In genomic region chr11:12134239-12134590, GRCh38 we compare ENCODE assay signal across 14 cellular contexts. TPM values are rescaled to one million over a fixed set of nuclear protein-coding genes. Genes with fewer than 3 reads are reported as not detected.
DNase-seq lines count a peak whose midpoint lies in the region; ATAC-seq lines count a peak whose summit lies in the region.
"Had no signal": no experiment of that assay in that cellular context is flagged by ENCODE, and none has a peak within 500 bp of the region (broad histone marks: within the 10 kb centered on the region; RNA-seq: fewer than 3 reads in every experiment).

No MANE protein-coding gene starts in this region.

- H3K27me3 Mint-ChIP-seq in CD4-positive, alpha-beta memory T cell, result no peaks in the 10 kb centered on the region
- H3K27me3 Mint-ChIP-seq in activated T-helper 17 cell treated with anti-CD3 and anti-CD28 coated beads, Interleukin-2, amount 50 U/mL, for 72 hours, result no peaks in the 10 kb centered on the region
- no peaks in the 10 kb centered on the region for H3K27me3 Mint-ChIP-seq in naive thymus-derived CD8-positive, alpha-beta T cell

- peak; percentile 20 for ATAC-seq in activated T-helper 17 cell treated with anti-CD3 and anti-CD28 coated beads, Interleukin-2, amount 50 U/mL, for 72 hours (replicated peaks)
- peak; percentile 43 to 68 for ATAC-seq in naive thymus-derived CD8-positive, alpha-beta T cell

- no peaks in the 10 kb centered on the region for H3K36me3 ChIP-seq in CD4-positive, alpha-beta memory T cell (ENCODE audit: insufficient read depth, low read length)
- H3K36me3 ChIP-seq in KOPT-K1 (ENCODE audit: insufficient read depth, low read length) (no peaks in the 10 kb centered on the region), neuronal stem cell (replicated peaks in 1 of 2; ENCODE audit: control insufficient read depth in 2 of 2, insufficient read depth in 2 of 2, low read length in 2 of 2) (no peaks in the 10 kb centered on the region)

- no peak overlapping the region for H3K4me2 ChIP-seq in neuronal stem cell (ENCODE audit: insufficient read depth, low read length, poor library complexity, severe bottlenecking)

- CTCF ChIA-PET in CD4-positive, alpha-beta memory T cell (lab: Charles Lee; ENCODE audit: partially characterized antibody), result interaction anchor here (0.6 to 2.8 kb wide), 6 partner anchors 24 to 147 kb away, joined by 3 to 10 read pairs (median 3); no protein-coding TSS in a partner anchor

- H3K9me3 Mint-ChIP-seq in CD4-positive, alpha-beta memory T cell, result peaks cover 0 to 2% (median 0%) of the 10 kb centered on the region in 8 donors
- no peaks in the 10 kb centered on the region for H3K9me3 Mint-ChIP-seq in activated T-helper 17 cell treated with anti-CD3 and anti-CD28 coated beads, Interleukin-2, amount 50 U/mL, for 72 hours
- H3K9me3 Mint-ChIP-seq in naive thymus-derived CD8-positive, alpha-beta T cell, result no peaks in the 10 kb centered on the region

- H2BK12ac ChIP-seq in neuronal stem cell (ENCODE audit: low read length), result no peak overlapping the region

- no peaks in the 10 kb centered on the region for H3K79me1 ChIP-seq in neuronal stem cell (ENCODE audit: low read depth, low read length)

- peaks cover 2 to 4% of the 10 kb centered on the region in 2 donors for H3K36me3 Mint-ChIP-seq in CD4-positive, alpha-beta memory T cell
- peaks cover 4% of the 10 kb centered on the region for H3K36me3 Mint-ChIP-seq in activated T-helper 17 cell treated with anti-CD3 and anti-CD28 coated beads, Interleukin-2, amount 50 U/mL, for 72 hours (ENCODE audit: low read depth)
- H3K36me3 Mint-ChIP-seq in naive thymus-derived CD8-positive, alpha-beta T cell, result no peaks in the 10 kb centered on the region

- H3K9ac ChIP-seq in neuronal stem cell (ENCODE audit: low read depth, low read length, poor library complexity), result no peak overlapping the region

- peaks cover 13% of the 10 kb centered on the region for H3K4me1 ChIP-seq in CD4-positive, alpha-beta memory T cell (ENCODE audit: insufficient read depth, low read length)
- peaks cover 6 to 9% of the 10 kb centered on the region in 2 donors for H3K4me1 ChIP-seq in neuronal stem cell (ENCODE audit: control insufficient read depth in 2 of 2, insufficient read depth in 1 of 2, low read depth in 1 of 2, low read length in 2 of 2)

- H3K27me3 ChIP-seq in CD4-positive, alpha-beta memory T cell (ENCODE audit: insufficient read depth, low read length), result no peaks in the 10 kb centered on the region
- peaks cover 0 to 2% (median 0%) of the 10 kb centered on the region in 3 experiments for H3K27me3 ChIP-seq in neuronal stem cell (ENCODE audit: control insufficient read depth in 3 of 3, insufficient read depth in 3 of 3, low read depth in 1 of 3, low read length in 3 of 3)

- no peak for DNase-seq in CD4-positive, alpha-beta memory T cell
- DNase-seq in naive thymus-derived CD8-positive, alpha-beta T cell, result no peak
- DNase-seq in NCI-H2227 treated with DMSO at 0.1 percent for 48 hours (lab: John Stamatoyannopoulos, UW), result no peak
- no peak for DNase-seq in neuronal stem cell (ENCODE audit: low spot score)
- DNase-seq in dedifferentiated amniotic fluid mesenchymal stem cell (ENCODE audit: extremely low spot score), result no peak
- DNase-seq: activated gamma-delta T cell treated with Interleukin-2 at 50 U/mL for 16 hours; DMS53; effector CD8-positive, alpha-beta T cell; mammary epithelial cell; NCI-H1417; NK-92 treated with Interleukin-12 subunit alpha and Interleukin-12 subunit beta, amount 100 ng/mL, for 24 hours; T1000 had no signal

- H4K91ac ChIP-seq in neuronal stem cell (ENCODE audit: low read depth, low read length, poor library complexity), result no peak overlapping the region

- no peak overlapping the region for H2BK15ac ChIP-seq in neuronal stem cell (ENCODE audit: low read length)

- no peak overlapping the region for H2AFZ ChIP-seq in neuronal stem cell (ENCODE audit: low read length)

- no peak overlapping the region for H3K18ac ChIP-seq in neuronal stem cell (ENCODE audit: low read length)

- no peak overlapping the region for H3K4me3 ChIP-seq in CD4-positive, alpha-beta memory T cell (ENCODE audit: low read length in 2 of 2)
- no peak overlapping the region for H3K4me3 ChIP-seq in neuronal stem cell (ENCODE audit: low read length in 2 of 2)

- no peak overlapping the region for H2BK120ac ChIP-seq in neuronal stem cell (ENCODE audit: low read depth, low read length)

- H4K8ac ChIP-seq in neuronal stem cell (ENCODE audit: low read depth, low read length), result no peak overlapping the region

- WGBS in neuronal stem cell (ENCODE audit: extremely low coverage in 2 of 2, insufficient read length in 2 of 2, insufficient replicate concordance in 1 of 2), 2 donors, result no CpG with 5 or more reads among the region's 4 CpGs

- peaks cover 23 to 35% (median 28%) of the 10 kb centered on the region in 4 donors for H3K4me1 Mint-ChIP-seq in CD4-positive, alpha-beta memory T cell
- H3K4me1 Mint-ChIP-seq in activated T-helper 17 cell treated with anti-CD3 and anti-CD28 coated beads, Interleukin-2, amount 50 U/mL, for 72 hours, result peaks cover 26% of the 10 kb centered on the region
- H3K4me1 Mint-ChIP-seq in naive thymus-derived CD8-positive, alpha-beta T cell, result peaks cover 12 to 19% (median 17%) of the 10 kb centered on the region in 4 donors

- H3K4me3 Mint-ChIP-seq in CD4-positive, alpha-beta memory T cell, result peak overlapping the region; percentile 29 to 84 (median 52)
- peak overlapping the region; percentile 62 for H3K4me3 Mint-ChIP-seq in activated T-helper 17 cell treated with anti-CD3 and anti-CD28 coated beads, Interleukin-2, amount 50 U/mL, for 72 hours
- H3K4me3 Mint-ChIP-seq in naive thymus-derived CD8-positive, alpha-beta T cell, result peak overlapping the region; percentile 9 to 75 (median 45)

- peak overlapping the region; percentile 67 to 84 (median 75) for H3K27ac Mint-ChIP-seq in CD4-positive, alpha-beta memory T cell
- peak overlapping the region; percentile 54 for H3K27ac Mint-ChIP-seq in activated T-helper 17 cell treated with anti-CD3 and anti-CD28 coated beads, Interleukin-2, amount 50 U/mL, for 72 hours
- H3K27ac Mint-ChIP-seq in naive thymus-derived CD8-positive, alpha-beta T cell, result peak overlapping the region in 9 of 10 donors; percentile 2 to 91 (median 52)

- H3K27ac ChIP-seq in CD4-positive, alpha-beta memory T cell (ENCODE audit: low read depth, low read length), result no peak overlapping the region
- H3K27ac ChIP-seq in KOPT-K1 (ENCODE audit: low read depth, low read length, poor library complexity, severe bottlenecking), result peak overlapping the region; percentile 47
- no peak overlapping the region for H3K27ac ChIP-seq in neuronal stem cell (replicated peaks; ENCODE audit: low read length)

- no peak overlapping the region for H3K14ac ChIP-seq in neuronal stem cell (ENCODE audit: low read length)

- no peak overlapping the region for H3K4ac ChIP-seq in neuronal stem cell (ENCODE audit: low read length)

- POLR2A ChIA-PET in CD4-positive, alpha-beta memory T cell (lab: Charles Lee; ENCODE audit: partially characterized antibody), result interaction anchor here (2.4 to 2.5 kb wide), 2 partner anchors 9 to 90 kb away, joined by 6 to 11 read pairs; no protein-coding TSS in a partner anchor
- POLR2A ChIA-PET in naive thymus-derived CD8-positive, alpha-beta T cell (lab: Charles Lee), result interaction anchor here (1.1 kb wide), 1 partner anchor 91 kb away, joined by 3 read pairs; no protein-coding TSS in a partner anchor

- no peak overlapping the region for H2BK5ac ChIP-seq in neuronal stem cell (ENCODE audit: low read length)

- no peak overlapping the region for H3K23ac ChIP-seq in neuronal stem cell (ENCODE audit: low read depth, low read length, poor library complexity)

- no peak overlapping the region for H2AK5ac ChIP-seq in neuronal stem cell (ENCODE audit: low read depth, low read length)

- H3K9me3 ChIP-seq in CD4-positive, alpha-beta memory T cell (ENCODE audit: control insufficient read depth in 1 of 2, low read length in 2 of 2), result no peaks in the 10 kb centered on the region
- no peaks in the 10 kb centered on the region for H3K9me3 ChIP-seq in KOPT-K1 (ENCODE audit: insufficient read depth, low read length, poor library complexity, severe bottlenecking)
- no peaks in the 10 kb centered on the region for H3K9me3 ChIP-seq in neuronal stem cell (replicated peaks in 1 of 2; ENCODE audit: control insufficient read depth in 2 of 2, insufficient read depth in 1 of 2, low read depth in 1 of 2, low read length in 2 of 2)

- intact Hi-C loops in CD4-positive, alpha-beta memory T cell (cut with micrococcal nuclease), result no loop called here

RNA-seq across cellular contexts. Expression of gene MICAL2, which starts 23.8 kb away (rescaled TPM):
- total RNA-seq in CD4-positive, alpha-beta memory T cell, result 10 to 100 TPM; 33.3 to 38.8 TPM
- polyA plus RNA-seq in CD4-positive, alpha-beta memory T cell, result 10 to 100 TPM; 10.9 to 23.1 TPM
- 100 to 1,000 TPM; 127 to 253 TPM for total RNA-seq in activated T-helper 17 cell treated with anti-CD3 and anti-CD28 coated beads, Interleukin-2, amount 50 U/mL, for 72 hours
- total RNA-seq in naive thymus-derived CD8-positive, alpha-beta T cell, result 1 to 10 TPM; 5.0 to 7.0 TPM
- polyA plus RNA-seq in naive thymus-derived CD8-positive, alpha-beta T cell, result 10 to 100 TPM in 1 of 3 donors, 1 to 10 TPM in 2; 2.3 to 12.3 (median 2.8) TPM
- polyA plus RNA-seq in neuronal stem cell (2013, experiment 1 of 2), result 0.36 TPM
- polyA plus RNA-seq in neuronal stem cell (2013, experiment 2 of 2), result 0.26 TPM

Comparison
In these comparisons a context has a peak if more than half of its experiments do, and no peak if none do; other contexts are left out.
1. RNA of gene MICAL2, which starts 23.8 kb away (total RNA-seq): 127 to 253 TPM in activated T-helper 17 cell treated with anti-CD3 and anti-CD28 coated beads, Interleukin-2, amount 50 U/mL, for 72 hours and 33.3 to 38.8 TPM in CD4-positive, alpha-beta memory T cell; 5.0 to 7.0 TPM in naive thymus-derived CD8-positive, alpha-beta T cell; every median in the first group is over 4 times any median in the second.
2. Peak in every context shown above with its lines, with median percentiles within 50 percentile points of each other: H3K27ac Mint-ChIP-seq and H3K4me3 Mint-ChIP-seq.